ENCODE assay signal across 9 cellular contexts in the genomic region with DNA sequence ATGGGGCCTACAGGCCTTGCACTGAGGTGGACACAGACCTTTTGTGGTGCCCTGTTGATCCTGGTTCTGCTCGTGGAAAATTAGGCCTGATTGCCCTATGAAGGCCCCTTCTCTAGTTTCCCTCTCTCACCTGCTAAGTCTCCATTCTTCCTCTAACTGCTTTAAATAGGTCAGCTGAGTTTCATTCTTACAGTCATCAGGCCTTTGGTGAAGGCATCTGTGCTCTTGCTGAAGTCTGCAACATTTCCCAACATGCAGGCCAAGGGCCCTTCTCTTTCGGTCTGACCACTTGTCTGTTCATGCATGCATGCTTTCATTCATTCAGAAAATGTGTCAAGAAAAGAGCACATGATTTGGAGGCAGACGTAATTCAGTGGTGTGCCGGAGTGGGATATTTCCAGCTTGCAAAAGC.
DNase-seq lines count a peak whose midpoint lies in the region; ATAC-seq and TF ChIP-seq lines count a peak whose summit lies in the region.
"Had no signal": no experiment of that assay in that cellular context is flagged by ENCODE, and none has a peak within 500 bp of the region (broad histone marks: within the 10 kb centered on the region; RNA-seq: fewer than 3 reads in every experiment).

No MANE protein-coding gene starts in this region.

- DNase-seq in GM19238 (ENCODE audit: insufficient read length, low spot score) (peak; percentile 52), progenitor cell of endocrine pancreas (ENCODE audit: low spot score, unreplicated experiment) (no peak), D341Med (ENCODE audit: low spot score) (no peak)
- DNase-seq in central memory CD4-positive, alpha-beta T cell: no peak
- DNase-seq: midbrain had no signal

- peaks cover 5% of the 10 kb centered on the region for H3K9me3 Mint-ChIP-seq in progenitor cell of endocrine pancreas (ENCODE audit: low read depth)
- H3K9me3 Mint-ChIP-seq in activated T-helper 17 cell treated with anti-CD3 and anti-CD28 coated beads, Interleukin-2, amount 50 U/mL, for 72 hours: no peaks in the 10 kb centered on the region

- H3K27me3 Mint-ChIP-seq in progenitor cell of endocrine pancreas: no peaks in the 10 kb centered on the region
- no peaks in the 10 kb centered on the region for H3K27me3 Mint-ChIP-seq in activated T-helper 17 cell treated with anti-CD3 and anti-CD28 coated beads, Interleukin-2, amount 50 U/mL, for 72 hours

- H3K4me1 Mint-ChIP-seq in progenitor cell of endocrine pancreas (ENCODE audit: low read depth): no peaks in the 10 kb centered on the region
- peaks cover 5% of the 10 kb centered on the region for H3K4me1 Mint-ChIP-seq in activated T-helper 17 cell treated with anti-CD3 and anti-CD28 coated beads, Interleukin-2, amount 50 U/mL, for 72 hours

- TF ChIP-seq CTCF in progenitor cell of endocrine pancreas (IDR thresholded peaks at IDR 0.05; ENCODE audit: unreplicated experiment): no peak

- H3K4me3 Mint-ChIP-seq in progenitor cell of endocrine pancreas (ENCODE audit: low read depth): no peak overlapping the region
- no peak overlapping the region for H3K4me3 Mint-ChIP-seq in activated T-helper 17 cell treated with anti-CD3 and anti-CD28 coated beads, Interleukin-2, amount 50 U/mL, for 72 hours

- H3K27me3 ChIP-seq in BLaER1 treated with 17β-estradiol and CSF1 and Interleukin-3, amounts not matched to agents 10 nM and 100 nM: no peaks in the 10 kb centered on the region

- ATAC-seq in HG02763 (IDR thresholded peaks at IDR 0.05; ENCODE audit: unreplicated experiment) (peak; percentile 67), HG03571 (IDR thresholded peaks at IDR 0.05; ENCODE audit: unreplicated experiment) (peak; percentile 72)
- ATAC-seq in activated T-helper 17 cell treated with anti-CD3 and anti-CD28 coated beads, Interleukin-2, amount 50 U/mL, for 72 hours (replicated peaks): no peak

- no peaks in the 10 kb centered on the region for H3K36me3 Mint-ChIP-seq in progenitor cell of endocrine pancreas (ENCODE audit: insufficient read depth)
- H3K36me3 Mint-ChIP-seq in activated T-helper 17 cell treated with anti-CD3 and anti-CD28 coated beads, Interleukin-2, amount 50 U/mL, for 72 hours (ENCODE audit: low read depth): no peaks in the 10 kb centered on the region

- peak overlapping the region in 8 of 11 experiments; percentile 3 to 75 (median 54); a peak in 13 of 22 replicates for H3K27ac ChIP-seq in BLaER1 treated with 17β-estradiol and CSF1 and Interleukin-3, amounts not matched to agents 10 nM and 100 nM

- no peaks in the 10 kb centered on the region for H4K20me1 ChIP-seq in BLaER1 treated with 17β-estradiol and CSF1 and Interleukin-3, amounts not matched to agents 10 nM and 100 nM

- peaks cover 19 to 30% (median 21%) of the 10 kb centered on the region in 11 experiments for H3K9me3 ChIP-seq in BLaER1 treated with 17β-estradiol and CSF1 and Interleukin-3, amounts not matched to agents 10 nM and 100 nM (replicated peaks in 1 of 11)

- H3K4me3 ChIP-seq in BLaER1 treated with 17β-estradiol and CSF1 and Interleukin-3, amounts not matched to agents 10 nM and 100 nM: no peak overlapping the region

- H3K4me1 ChIP-seq in BLaER1 treated with 17β-estradiol and CSF1 and Interleukin-3, amounts not matched to agents 10 nM and 100 nM: peaks cover 44 to 77% (median 67%) of the 10 kb centered on the region in 10 experiments

- H3K4me2 ChIP-seq in BLaER1 treated with 17β-estradiol and CSF1 and Interleukin-3, amounts not matched to agents 10 nM and 100 nM: peak overlapping the region; percentile 18 to 74 (median 50)

- H3K36me3 ChIP-seq in BLaER1 treated with 17β-estradiol and CSF1 and Interleukin-3, amounts not matched to agents 10 nM and 100 nM: peaks cover 0 to 17% (median 6%) of the 10 kb centered on the region in 11 experiments; a peak in 8 of 22 replicates

- H3K9ac ChIP-seq in BLaER1 treated with 17β-estradiol and CSF1 and Interleukin-3, amounts not matched to agents 10 nM and 100 nM: peak overlapping the region in 2 of 11 experiments; percentile 29 to 40; a peak in 3 of 22 replicates

- H3K27ac Mint-ChIP-seq in progenitor cell of endocrine pancreas: no peak overlapping the region
- no peak overlapping the region for H3K27ac Mint-ChIP-seq in activated T-helper 17 cell treated with anti-CD3 and anti-CD28 coated beads, Interleukin-2, amount 50 U/mL, for 72 hours
